Comparison of ENCODE assay signal across 1 cellular context in the genomic region with DNA sequence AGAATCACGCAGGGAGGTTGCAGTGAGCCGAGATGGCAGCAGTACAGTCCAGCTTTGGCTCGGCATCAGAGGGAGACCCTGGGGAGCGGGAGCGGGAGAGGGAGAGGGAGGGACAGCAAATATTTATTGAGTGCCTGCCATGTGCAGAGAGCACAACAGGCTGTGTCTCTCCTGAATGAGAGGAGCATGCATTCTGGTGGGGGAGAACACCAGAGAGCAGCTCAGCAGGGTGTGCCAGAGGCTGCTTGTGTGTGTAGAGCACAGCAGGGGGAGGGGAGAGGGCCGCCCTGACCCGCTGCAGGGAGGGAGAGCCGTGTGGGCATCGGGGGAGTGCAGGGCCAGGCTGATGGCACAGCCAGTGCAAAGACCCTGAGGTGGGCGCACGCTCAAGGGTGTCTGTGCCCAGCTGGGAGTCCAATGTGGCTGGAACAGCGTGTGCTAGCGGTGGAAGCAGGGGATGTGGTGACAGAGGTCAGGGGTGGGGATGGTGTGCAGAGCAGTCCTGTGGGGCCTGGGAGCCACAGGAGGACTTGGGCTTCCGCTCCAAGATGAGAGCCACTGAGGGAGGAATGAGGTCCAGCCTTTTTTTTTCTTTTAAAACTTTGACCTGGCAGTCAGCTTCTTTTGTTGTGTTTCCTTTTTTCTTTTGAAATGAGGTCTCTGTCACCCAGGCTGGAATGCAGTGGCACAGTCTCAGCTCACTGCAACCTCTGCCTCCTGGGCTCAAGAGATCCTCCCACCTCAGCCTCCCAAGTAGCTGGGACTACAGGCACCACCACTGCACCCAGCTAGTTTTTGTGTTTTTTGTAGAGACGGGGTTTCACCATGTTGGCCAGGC.
TF ChIP-seq lines count a peak whose summit lies in the region.

No MANE protein-coding gene starts in this region.

TF ChIP-seq in K562, 482 proteins besides CTCF, POLR2A, EP300 and RAD21 (continued from another document and continues in another):
- TF ChIP-seq, protein P1, sequence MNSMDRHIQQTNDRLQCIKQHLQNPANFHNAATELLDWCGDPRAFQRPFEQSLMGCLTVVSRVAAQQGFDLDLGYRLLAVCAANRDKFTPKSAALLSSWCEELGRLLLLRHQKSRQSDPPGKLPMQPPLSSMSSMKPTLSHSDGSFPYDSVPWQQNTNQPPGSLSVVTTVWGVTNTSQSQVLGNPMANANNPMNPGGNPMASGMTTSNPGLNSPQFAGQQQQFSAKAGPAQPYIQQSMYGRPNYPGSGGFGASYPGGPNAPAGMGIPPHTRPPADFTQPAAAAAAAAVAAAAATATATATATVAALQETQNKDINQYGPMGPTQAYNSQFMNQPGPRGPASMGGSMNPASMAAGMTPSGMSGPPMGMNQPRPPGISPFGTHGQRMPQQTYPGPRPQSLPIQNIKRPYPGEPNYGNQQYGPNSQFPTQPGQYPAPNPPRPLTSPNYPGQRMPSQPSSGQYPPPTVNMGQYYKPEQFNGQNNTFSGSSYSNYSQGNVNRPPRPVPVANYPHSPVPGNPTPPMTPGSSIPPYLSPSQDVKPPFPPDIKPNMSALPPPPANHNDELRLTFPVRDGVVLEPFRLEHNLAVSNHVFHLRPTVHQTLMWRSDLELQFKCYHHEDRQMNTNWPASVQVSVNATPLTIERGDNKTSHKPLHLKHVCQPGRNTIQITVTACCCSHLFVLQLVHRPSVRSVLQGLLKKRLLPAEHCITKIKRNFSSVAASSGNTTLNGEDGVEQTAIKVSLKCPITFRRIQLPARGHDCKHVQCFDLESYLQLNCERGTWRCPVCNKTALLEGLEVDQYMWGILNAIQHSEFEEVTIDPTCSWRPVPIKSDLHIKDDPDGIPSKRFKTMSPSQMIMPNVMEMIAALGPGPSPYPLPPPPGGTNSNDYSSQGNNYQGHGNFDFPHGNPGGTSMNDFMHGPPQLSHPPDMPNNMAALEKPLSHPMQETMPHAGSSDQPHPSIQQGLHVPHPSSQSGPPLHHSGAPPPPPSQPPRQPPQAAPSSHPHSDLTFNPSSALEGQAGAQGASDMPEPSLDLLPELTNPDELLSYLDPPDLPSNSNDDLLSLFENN (IDR thresholded peaks at IDR 0.05; ENCODE audit: low read depth in 2 of 2, low read length in 2 of 2): 0 out of 4 replicates have a peak, but pooled peaks of 1 of the 2 experiments have one; percentile 16
- TF ChIP-seq PURB (CRISPR knock-in tag; IDR thresholded peaks at IDR 0.05; ENCODE audit: low read depth): no peak
- no peak for TF ChIP-seq HEY1 (CRISPR knock-in tag; IDR thresholded peaks at IDR 0.05; ENCODE audit: borderline replicate concordance)
- no peak for TF ChIP-seq CBX8 (IDR thresholded peaks at IDR 0.05; ENCODE audit: borderline replicate concordance, extremely low read depth, low read depth, low read length, poor library complexity, severe bottlenecking)
- TF ChIP-seq KAT8 (IDR thresholded peaks at IDR 0.05; ENCODE audit: low read depth): no peak
- no peak for TF ChIP-seq NR1H2 (CRISPR knock-in tag; IDR thresholded peaks at IDR 0.05)
- no peak for TF ChIP-seq GTF2A2 (tag; IDR thresholded peaks at IDR 0.05)
- no peak for TF ChIP-seq POLR3G (IDR thresholded peaks at IDR 0.05; ENCODE audit: extremely low read depth, insufficient read length, insufficient replicate concordance)
- TF ChIP-seq, protein P2, sequence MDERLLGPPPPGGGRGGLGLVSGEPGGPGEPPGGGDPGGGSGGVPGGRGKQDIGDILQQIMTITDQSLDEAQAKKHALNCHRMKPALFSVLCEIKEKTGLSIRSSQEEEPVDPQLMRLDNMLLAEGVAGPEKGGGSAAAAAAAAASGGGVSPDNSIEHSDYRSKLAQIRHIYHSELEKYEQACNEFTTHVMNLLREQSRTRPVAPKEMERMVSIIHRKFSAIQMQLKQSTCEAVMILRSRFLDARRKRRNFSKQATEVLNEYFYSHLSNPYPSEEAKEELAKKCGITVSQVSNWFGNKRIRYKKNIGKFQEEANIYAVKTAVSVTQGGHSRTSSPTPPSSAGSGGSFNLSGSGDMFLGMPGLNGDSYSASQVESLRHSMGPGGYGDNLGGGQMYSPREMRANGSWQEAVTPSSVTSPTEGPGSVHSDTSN (CRISPR knock-in tag; IDR thresholded peaks at IDR 0.05; ENCODE audit: low read depth): 0 out of 2 replicates have a peak, but pooled peaks have one; percentile 7
- TF ChIP-seq, protein P2 (tag; conservative IDR thresholded peaks at IDR 0.05; ENCODE audit: low read depth): no peak
- TF ChIP-seq RUNX1 (IDR thresholded peaks at IDR 0.05; ENCODE audit: low read depth): no peak
- no peak for TF ChIP-seq ILK (tag; IDR thresholded peaks at IDR 0.05; ENCODE audit: borderline replicate concordance, low read depth)
- TF ChIP-seq, protein P3, sequence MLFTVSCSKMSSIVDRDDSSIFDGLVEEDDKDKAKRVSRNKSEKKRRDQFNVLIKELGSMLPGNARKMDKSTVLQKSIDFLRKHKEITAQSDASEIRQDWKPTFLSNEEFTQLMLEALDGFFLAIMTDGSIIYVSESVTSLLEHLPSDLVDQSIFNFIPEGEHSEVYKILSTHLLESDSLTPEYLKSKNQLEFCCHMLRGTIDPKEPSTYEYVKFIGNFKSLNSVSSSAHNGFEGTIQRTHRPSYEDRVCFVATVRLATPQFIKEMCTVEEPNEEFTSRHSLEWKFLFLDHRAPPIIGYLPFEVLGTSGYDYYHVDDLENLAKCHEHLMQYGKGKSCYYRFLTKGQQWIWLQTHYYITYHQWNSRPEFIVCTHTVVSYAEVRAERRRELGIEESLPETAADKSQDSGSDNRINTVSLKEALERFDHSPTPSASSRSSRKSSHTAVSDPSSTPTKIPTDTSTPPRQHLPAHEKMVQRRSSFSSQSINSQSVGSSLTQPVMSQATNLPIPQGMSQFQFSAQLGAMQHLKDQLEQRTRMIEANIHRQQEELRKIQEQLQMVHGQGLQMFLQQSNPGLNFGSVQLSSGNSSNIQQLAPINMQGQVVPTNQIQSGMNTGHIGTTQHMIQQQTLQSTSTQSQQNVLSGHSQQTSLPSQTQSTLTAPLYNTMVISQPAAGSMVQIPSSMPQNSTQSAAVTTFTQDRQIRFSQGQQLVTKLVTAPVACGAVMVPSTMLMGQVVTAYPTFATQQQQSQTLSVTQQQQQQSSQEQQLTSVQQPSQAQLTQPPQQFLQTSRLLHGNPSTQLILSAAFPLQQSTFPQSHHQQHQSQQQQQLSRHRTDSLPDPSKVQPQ (CRISPR knock-in tag; IDR thresholded peaks at IDR 0.05; ENCODE audit: borderline replicate concordance): no peak
- no peak for TF ChIP-seq STAT5B (CRISPR knock-in tag; IDR thresholded peaks at IDR 0.05)
- TF ChIP-seq, protein P4, sequence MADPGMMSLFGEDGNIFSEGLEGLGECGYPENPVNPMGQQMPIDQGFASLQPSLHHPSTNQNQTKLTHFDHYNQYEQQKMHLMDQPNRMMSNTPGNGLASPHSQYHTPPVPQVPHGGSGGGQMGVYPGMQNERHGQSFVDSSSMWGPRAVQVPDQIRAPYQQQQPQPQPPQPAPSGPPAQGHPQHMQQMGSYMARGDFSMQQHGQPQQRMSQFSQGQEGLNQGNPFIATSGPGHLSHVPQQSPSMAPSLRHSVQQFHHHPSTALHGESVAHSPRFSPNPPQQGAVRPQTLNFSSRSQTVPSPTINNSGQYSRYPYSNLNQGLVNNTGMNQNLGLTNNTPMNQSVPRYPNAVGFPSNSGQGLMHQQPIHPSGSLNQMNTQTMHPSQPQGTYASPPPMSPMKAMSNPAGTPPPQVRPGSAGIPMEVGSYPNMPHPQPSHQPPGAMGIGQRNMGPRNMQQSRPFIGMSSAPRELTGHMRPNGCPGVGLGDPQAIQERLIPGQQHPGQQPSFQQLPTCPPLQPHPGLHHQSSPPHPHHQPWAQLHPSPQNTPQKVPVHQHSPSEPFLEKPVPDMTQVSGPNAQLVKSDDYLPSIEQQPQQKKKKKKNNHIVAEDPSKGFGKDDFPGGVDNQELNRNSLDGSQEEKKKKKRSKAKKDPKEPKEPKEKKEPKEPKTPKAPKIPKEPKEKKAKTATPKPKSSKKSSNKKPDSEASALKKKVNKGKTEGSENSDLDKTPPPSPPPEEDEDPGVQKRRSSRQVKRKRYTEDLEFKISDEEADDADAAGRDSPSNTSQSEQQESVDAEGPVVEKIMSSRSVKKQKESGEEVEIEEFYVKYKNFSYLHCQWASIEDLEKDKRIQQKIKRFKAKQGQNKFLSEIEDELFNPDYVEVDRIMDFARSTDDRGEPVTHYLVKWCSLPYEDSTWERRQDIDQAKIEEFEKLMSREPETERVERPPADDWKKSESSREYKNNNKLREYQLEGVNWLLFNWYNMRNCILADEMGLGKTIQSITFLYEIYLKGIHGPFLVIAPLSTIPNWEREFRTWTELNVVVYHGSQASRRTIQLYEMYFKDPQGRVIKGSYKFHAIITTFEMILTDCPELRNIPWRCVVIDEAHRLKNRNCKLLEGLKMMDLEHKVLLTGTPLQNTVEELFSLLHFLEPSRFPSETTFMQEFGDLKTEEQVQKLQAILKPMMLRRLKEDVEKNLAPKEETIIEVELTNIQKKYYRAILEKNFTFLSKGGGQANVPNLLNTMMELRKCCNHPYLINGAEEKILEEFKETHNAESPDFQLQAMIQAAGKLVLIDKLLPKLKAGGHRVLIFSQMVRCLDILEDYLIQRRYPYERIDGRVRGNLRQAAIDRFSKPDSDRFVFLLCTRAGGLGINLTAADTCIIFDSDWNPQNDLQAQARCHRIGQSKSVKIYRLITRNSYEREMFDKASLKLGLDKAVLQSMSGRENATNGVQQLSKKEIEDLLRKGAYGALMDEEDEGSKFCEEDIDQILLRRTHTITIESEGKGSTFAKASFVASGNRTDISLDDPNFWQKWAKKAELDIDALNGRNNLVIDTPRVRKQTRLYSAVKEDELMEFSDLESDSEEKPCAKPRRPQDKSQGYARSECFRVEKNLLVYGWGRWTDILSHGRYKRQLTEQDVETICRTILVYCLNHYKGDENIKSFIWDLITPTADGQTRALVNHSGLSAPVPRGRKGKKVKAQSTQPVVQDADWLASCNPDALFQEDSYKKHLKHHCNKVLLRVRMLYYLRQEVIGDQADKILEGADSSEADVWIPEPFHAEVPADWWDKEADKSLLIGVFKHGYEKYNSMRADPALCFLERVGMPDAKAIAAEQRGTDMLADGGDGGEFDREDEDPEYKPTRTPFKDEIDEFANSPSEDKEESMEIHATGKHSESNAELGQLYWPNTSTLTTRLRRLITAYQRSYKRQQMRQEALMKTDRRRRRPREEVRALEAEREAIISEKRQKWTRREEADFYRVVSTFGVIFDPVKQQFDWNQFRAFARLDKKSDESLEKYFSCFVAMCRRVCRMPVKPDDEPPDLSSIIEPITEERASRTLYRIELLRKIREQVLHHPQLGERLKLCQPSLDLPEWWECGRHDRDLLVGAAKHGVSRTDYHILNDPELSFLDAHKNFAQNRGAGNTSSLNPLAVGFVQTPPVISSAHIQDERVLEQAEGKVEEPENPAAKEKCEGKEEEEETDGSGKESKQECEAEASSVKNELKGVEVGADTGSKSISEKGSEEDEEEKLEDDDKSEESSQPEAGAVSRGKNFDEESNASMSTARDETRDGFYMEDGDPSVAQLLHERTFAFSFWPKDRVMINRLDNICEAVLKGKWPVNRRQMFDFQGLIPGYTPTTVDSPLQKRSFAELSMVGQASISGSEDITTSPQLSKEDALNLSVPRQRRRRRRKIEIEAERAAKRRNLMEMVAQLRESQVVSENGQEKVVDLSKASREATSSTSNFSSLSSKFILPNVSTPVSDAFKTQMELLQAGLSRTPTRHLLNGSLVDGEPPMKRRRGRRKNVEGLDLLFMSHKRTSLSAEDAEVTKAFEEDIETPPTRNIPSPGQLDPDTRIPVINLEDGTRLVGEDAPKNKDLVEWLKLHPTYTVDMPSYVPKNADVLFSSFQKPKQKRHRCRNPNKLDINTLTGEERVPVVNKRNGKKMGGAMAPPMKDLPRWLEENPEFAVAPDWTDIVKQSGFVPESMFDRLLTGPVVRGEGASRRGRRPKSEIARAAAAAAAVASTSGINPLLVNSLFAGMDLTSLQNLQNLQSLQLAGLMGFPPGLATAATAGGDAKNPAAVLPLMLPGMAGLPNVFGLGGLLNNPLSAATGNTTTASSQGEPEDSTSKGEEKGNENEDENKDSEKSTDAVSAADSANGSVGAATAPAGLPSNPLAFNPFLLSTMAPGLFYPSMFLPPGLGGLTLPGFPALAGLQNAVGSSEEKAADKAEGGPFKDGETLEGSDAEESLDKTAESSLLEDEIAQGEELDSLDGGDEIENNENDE (IDR thresholded peaks at IDR 0.05; ENCODE audit: low read depth, low read length): no peak
- no peak for TF ChIP-seq MCM2 (IDR thresholded peaks at IDR 0.05; ENCODE audit: low read depth)
- TF ChIP-seq POLR2H (tag; IDR thresholded peaks at IDR 0.05; ENCODE audit: low read depth): no peak
- TF ChIP-seq MECOM (CRISPR knock-in tag; IDR thresholded peaks at IDR 0.05): no peak
- TF ChIP-seq ZNF175 (CRISPR knock-in tag; IDR thresholded peaks at IDR 0.05; ENCODE audit: low read depth): no peak
- TF ChIP-seq CEBPG (CRISPR knock-in tag; IDR thresholded peaks at IDR 0.05): no peak
- no peak for TF ChIP-seq CEBPG (tag; conservative IDR thresholded peaks at IDR 0.05 in 1 of 2, IDR thresholded peaks at IDR 0.05 in 1 of 2)
- 0 out of 4 replicates have a peak, but pooled peaks of 1 of the 2 experiments have one; percentile 7 for TF ChIP-seq MAZ (CRISPR knock-in tag; conservative IDR thresholded peaks at IDR 0.05 in 1 of 2, IDR thresholded peaks at IDR 0.05 in 1 of 2)
- TF ChIP-seq, protein P5, sequence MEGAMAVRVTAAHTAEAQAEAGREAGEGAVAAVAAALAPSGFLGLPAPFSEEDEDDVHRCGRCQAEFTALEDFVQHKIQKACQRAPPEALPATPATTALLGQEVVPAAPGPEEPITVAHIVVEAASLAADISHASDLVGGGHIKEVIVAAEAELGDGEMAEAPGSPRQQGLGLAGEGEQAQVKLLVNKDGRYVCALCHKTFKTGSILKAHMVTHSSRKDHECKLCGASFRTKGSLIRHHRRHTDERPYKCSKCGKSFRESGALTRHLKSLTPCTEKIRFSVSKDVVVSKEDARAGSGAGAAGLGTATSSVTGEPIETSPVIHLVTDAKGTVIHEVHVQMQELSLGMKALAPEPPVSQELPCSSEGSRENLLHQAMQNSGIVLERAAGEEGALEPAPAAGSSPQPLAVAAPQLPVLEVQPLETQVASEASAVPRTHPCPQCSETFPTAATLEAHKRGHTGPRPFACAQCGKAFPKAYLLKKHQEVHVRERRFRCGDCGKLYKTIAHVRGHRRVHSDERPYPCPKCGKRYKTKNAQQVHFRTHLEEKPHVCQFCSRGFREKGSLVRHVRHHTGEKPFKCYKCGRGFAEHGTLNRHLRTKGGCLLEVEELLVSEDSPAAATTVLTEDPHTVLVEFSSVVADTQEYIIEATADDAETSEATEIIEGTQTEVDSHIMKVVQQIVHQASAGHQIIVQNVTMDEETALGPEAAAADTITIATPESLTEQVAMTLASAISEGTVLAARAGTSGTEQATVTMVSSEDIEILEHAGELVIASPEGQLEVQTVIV (CRISPR knock-in tag; IDR thresholded peaks at IDR 0.05; ENCODE audit: borderline replicate concordance): no peak
- TF ChIP-seq KDM5B (IDR thresholded peaks at IDR 0.05; ENCODE audit: insufficient replicate concordance, low read depth, low read length): no peak
- TF ChIP-seq POLR2G (IDR thresholded peaks at IDR 0.05; ENCODE audit: low read depth, low read length): peak; percentile 74
- peak; percentile 30; the same call in 1 of the 2 replicates for TF ChIP-seq POLR2AphosphoS5 (IDR thresholded peaks at IDR 0.05; ENCODE audit: control insufficient read depth, insufficient read depth, low read depth, low read length)
- no peak for TF ChIP-seq FOXJ2 (tag; IDR thresholded peaks at IDR 0.05)
- no peak for TF ChIP-seq EGR1 (conservative IDR thresholded peaks at IDR 0.05)
